In genomic region chr12:89179983-89180382, GRCh38 we compare ENCODE assay signal across 10 cellular contexts.
DNase-seq lines count a peak whose midpoint lies in the region; ATAC-seq and TF ChIP-seq lines count a peak whose summit lies in the region.
"Had no signal": no experiment of that assay in that cellular context is flagged by ENCODE, and none has a peak within 500 bp of the region (broad histone marks: within the 10 kb centered on the region; RNA-seq: fewer than 3 reads in every experiment).

No MANE protein-coding gene starts in this region.

- CTCF ChIA-PET in activated CD4-positive, alpha-beta memory T cell treated with anti-CD3 and anti-CD28 coated beads, Interleukin-2, amount 10 ng/mL, durations not matched to agents 7 days and 5 days (lab: Charles Lee), result interaction anchor here (0.9 to 3.0 kb wide), 6 partner anchors 13 to 172 kb away, joined by 3 to 26 read pairs (median 6); partner anchors contain the start of gene DUSP6

- DNase-seq in AML-193 (lab: John Stamatoyannopoulos, UW) (peak; percentile 88 to 90), left lobe of liver (ENCODE audit: low spot score) (peak; percentile 63), endodermal cell (no peak)
- no peak for DNase-seq in activated CD4-positive, alpha-beta memory T cell treated with anti-CD3 and anti-CD28 coated beads, Interleukin-2, amount 10 ng/mL, durations not matched to agents 7 days and 5 days

- no peaks in the 10 kb centered on the region for H3K36me3 ChIP-seq in endodermal cell (ENCODE audit: control insufficient read depth, insufficient read depth, low read length)

- no peaks in the 10 kb centered on the region for H3K9me3 ChIP-seq in endodermal cell (ENCODE audit: control insufficient read depth, low read length)

- no peak for TF ChIP-seq RAD21 in Ishikawa (IDR thresholded peaks at IDR 0.05; ENCODE audit: low read depth)

- ATAC-seq in left lobe of liver (peak; percentile 82), HG03159 (IDR thresholded peaks at IDR 0.05; ENCODE audit: unreplicated experiment) (no peak), GM18868 (IDR thresholded peaks at IDR 0.05; ENCODE audit: unreplicated experiment) (no peak), GM19452 (IDR thresholded peaks at IDR 0.05; ENCODE audit: unreplicated experiment) (no peak)

- peaks cover 13% of the 10 kb centered on the region for H3K9me3 Mint-ChIP-seq in activated CD4-positive, alpha-beta memory T cell treated with anti-CD3 and anti-CD28 coated beads, Interleukin-2, amount 10 ng/mL, durations not matched to agents 7 days and 5 days
- no peaks in the 10 kb centered on the region for H3K9me3 Mint-ChIP-seq in endodermal cell
- H3K9me3 Mint-ChIP-seq: activated naive CD4-positive, alpha-beta T cell treated with anti-CD3 and anti-CD28 coated beads, Interleukin-2, amount 50 U/mL, for 24 hours; nephron had no signal

- no peak overlapping the region for H3K4me3 Mint-ChIP-seq in activated CD4-positive, alpha-beta memory T cell treated with anti-CD3 and anti-CD28 coated beads, Interleukin-2, amount 10 ng/mL, durations not matched to agents 7 days and 5 days
- no peak overlapping the region for H3K4me3 Mint-ChIP-seq in endodermal cell
- H3K4me3 Mint-ChIP-seq: activated naive CD4-positive, alpha-beta T cell treated with anti-CD3 and anti-CD28 coated beads, Interleukin-2, amount 50 U/mL, for 24 hours; nephron had no signal

- no peaks in the 10 kb centered on the region for H3K27me3 ChIP-seq in endodermal cell (ENCODE audit: control insufficient read depth, insufficient read depth, low read length, poor library complexity, severe bottlenecking)

- H3K4me1 ChIP-seq in endodermal cell (ENCODE audit: control insufficient read depth, insufficient read depth, low read length), result no peaks in the 10 kb centered on the region

- peak overlapping the region; percentile 80 for H3K27ac Mint-ChIP-seq in activated CD4-positive, alpha-beta memory T cell treated with anti-CD3 and anti-CD28 coated beads, Interleukin-2, amount 10 ng/mL, durations not matched to agents 7 days and 5 days
- no peak overlapping the region for H3K27ac Mint-ChIP-seq in endodermal cell
- H3K27ac Mint-ChIP-seq: activated naive CD4-positive, alpha-beta T cell treated with anti-CD3 and anti-CD28 coated beads, Interleukin-2, amount 50 U/mL, for 24 hours; nephron had no signal

- H3K27me3 Mint-ChIP-seq in activated CD4-positive, alpha-beta memory T cell treated with anti-CD3 and anti-CD28 coated beads, Interleukin-2, amount 10 ng/mL, durations not matched to agents 7 days and 5 days, result no peaks in the 10 kb centered on the region
- H3K27me3 Mint-ChIP-seq in endodermal cell (ENCODE audit: insufficient read depth), result no peaks in the 10 kb centered on the region
- H3K27me3 Mint-ChIP-seq: activated naive CD4-positive, alpha-beta T cell treated with anti-CD3 and anti-CD28 coated beads, Interleukin-2, amount 50 U/mL, for 24 hours had no signal

- no peak overlapping the region for H3K4me3 ChIP-seq in endodermal cell (ENCODE audit: low read length)

- H3K4me1 Mint-ChIP-seq in activated CD4-positive, alpha-beta memory T cell treated with anti-CD3 and anti-CD28 coated beads, Interleukin-2, amount 10 ng/mL, durations not matched to agents 7 days and 5 days, result peaks cover 50% of the 10 kb centered on the region
- peaks cover 12% of the 10 kb centered on the region for H3K4me1 Mint-ChIP-seq in endodermal cell
- H3K4me1 Mint-ChIP-seq: nephron had no signal

- no peak for TF ChIP-seq EP300 in Ishikawa (IDR thresholded peaks at IDR 0.05; ENCODE audit: borderline replicate concordance)

- POLR2A ChIA-PET in activated CD4-positive, alpha-beta memory T cell treated with anti-CD3 and anti-CD28 coated beads, Interleukin-2, amount 10 ng/mL, durations not matched to agents 7 days and 5 days (lab: Charles Lee), result interaction anchor here (0.6 to 5.8 kb wide), 11 partner anchors 13 to 170 kb away, joined by 3 to 134 read pairs (median 6); partner anchors contain the start of gene DUSP6

- no peak for TF ChIP-seq CTCF in endodermal cell (conservative IDR thresholded peaks at IDR 0.05)

- no peak overlapping the region for H3K27ac ChIP-seq in endodermal cell (ENCODE audit: low read depth, low read length)

- WGBS in endodermal cell (ENCODE audit: insufficient coverage in 1 of 2, insufficient read length in 1 of 2), 2 experiments, result 85 to 100% methylated on average over 1 of the region's 1 CpG

- no peak overlapping the region for H3K9ac ChIP-seq in endodermal cell (ENCODE audit: extremely low read depth, low read length, poor library complexity, severe bottlenecking)

- peaks cover 34% of the 10 kb centered on the region for H3K36me3 Mint-ChIP-seq in activated CD4-positive, alpha-beta memory T cell treated with anti-CD3 and anti-CD28 coated beads, Interleukin-2, amount 10 ng/mL, durations not matched to agents 7 days and 5 days (ENCODE audit: low read depth)
- H3K36me3 Mint-ChIP-seq in endodermal cell (ENCODE audit: low read depth), result no peaks in the 10 kb centered on the region
- H3K36me3 Mint-ChIP-seq: activated naive CD4-positive, alpha-beta T cell treated with anti-CD3 and anti-CD28 coated beads, Interleukin-2, amount 50 U/mL, for 24 hours had no signal

TF ChIP-seq in Ishikawa, 13 proteins besides CTCF, POLR2A, EP300 and RAD21:
- no peak for TF ChIP-seq TAF1 (IDR thresholded peaks at IDR 0.05; ENCODE audit: low read depth)
- TF ChIP-seq ZBTB7A (IDR thresholded peaks at IDR 0.05; ENCODE audit: low read depth), result no peak
- TF ChIP-seq TCF12 (IDR thresholded peaks at IDR 0.05; ENCODE audit: low read depth), result no peak
- peak; percentile 54 for TF ChIP-seq NFIC (IDR thresholded peaks at IDR 0.05)
- TF ChIP-seq MAX (IDR thresholded peaks at IDR 0.05), result no peak
- TF ChIP-seq CEBPB (IDR thresholded peaks at IDR 0.05), result peak; percentile 88

Comparison
In these comparisons a context has a peak if more than half of its experiments do, and no peak if none do; other contexts are left out.
1. DNase-seq: peak in AML-193 (2 of 2) and left lobe of liver (single experiment); none in activated CD4-positive, alpha-beta memory T cell treated with anti-CD3 and anti-CD28 coated beads, Interleukin-2, amount 10 ng/mL, durations not matched to agents 7 days and 5 days (single experiment) and endodermal cell (single experiment).